In the genomic region with DNA sequence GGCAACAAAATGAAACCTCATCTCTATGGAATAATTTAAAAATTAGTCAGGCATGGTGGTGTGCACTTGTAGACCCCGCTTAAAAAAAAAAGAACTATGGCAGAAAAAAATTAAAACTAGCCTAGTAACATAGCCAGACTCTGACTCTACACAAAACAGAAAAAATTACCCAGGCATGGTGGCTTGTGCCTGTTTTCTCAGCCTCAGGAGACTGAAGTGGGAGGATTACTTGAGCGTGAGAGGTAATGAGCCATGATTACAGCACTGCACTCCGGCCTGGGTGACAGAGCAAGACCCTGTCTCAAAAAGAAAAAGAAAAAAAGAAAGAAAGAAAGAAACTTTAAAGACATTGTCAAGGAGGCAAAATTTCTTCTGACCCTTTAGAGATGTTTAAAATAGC, we compare ENCODE assay signal across 31 cellular contexts.
DNase-seq lines count a peak whose midpoint lies in the region; ATAC-seq and TF ChIP-seq lines count a peak whose summit lies in the region.
"Had no signal": no experiment of that assay in that cellular context is flagged by ENCODE, and none has a peak within 500 bp of the region (broad histone marks: within the 10 kb centered on the region; RNA-seq: fewer than 3 reads in every experiment).

No MANE protein-coding gene starts in this region.

- H3K4me3 Mint-ChIP-seq in neural progenitor cell = no peak overlapping the region
- H3K4me3 Mint-ChIP-seq: CD8-positive, alpha-beta T cell had no signal

- H3K4me1 Mint-ChIP-seq in neural progenitor cell = peaks cover 5% of the 10 kb centered on the region

- no peak overlapping the region for H3K4me2 ChIP-seq in HCT116 (ENCODE audit: low read length)
- H3K4me2 ChIP-seq in neural progenitor cell = no peak overlapping the region
- H3K4me2 ChIP-seq: A549 had no signal

- DNase-seq in Caki2 (ENCODE audit: low read depth) = peak; percentile 65
- DNase-seq in HCT116 (ENCODE audit: low read depth, low spot score) = no peak
- DNase-seq in kidney tubule cell (ENCODE audit: low spot score) = peak; percentile 76
- DNase-seq in neural progenitor cell (ENCODE audit: low spot score) = no peak
- no peak for DNase-seq in stimulated activated CD4-positive, alpha-beta T cell treated with anti-CD3 and anti-CD28 coated beads, Interleukin-1b, Interleukin-23, amount 100 ng/mL, for 48 hours
- no peak for DNase-seq in superior temporal gyrus (ENCODE audit: extremely low spot score)
- DNase-seq: C1 segment of cervical spinal cord; Caco-2; CD8-positive, alpha-beta T cell; DMS 273 treated with DMSO at 0.1 percent for 48 hours; DMS79; EL; GDM1; GM23248; IMR-90; KG1; MG63; NCI-H1105 treated with DMSO at 0.1 percent for 48 hours; NCI-H2029; NCI-H226; NCI-H526; NCI-H82; NK-92 treated with Interleukin-12 subunit alpha and Interleukin-12 subunit beta, amount 100 ng/mL, for 24 hours; PC-3; Right ventricle myocardium superior; RPMI8226 had no signal

- H3K9me3 ChIP-seq in HCT116 (ENCODE audit: control insufficient read depth in 1 of 2, insufficient read depth in 1 of 2, low read depth in 1 of 2, low read length in 2 of 2) (no peaks in the 10 kb centered on the region), neural progenitor cell (ENCODE audit: low read depth) (no peaks in the 10 kb centered on the region)
- H3K9me3 ChIP-seq: MG63, SJSA1 had no signal

- CTCF ChIA-PET in HCT116 (lab: Charles Lee) = no interaction called here

- H3F3A ChIP-seq in neural progenitor cell (ENCODE audit: low read depth) = no peaks in the 10 kb centered on the region

- H2AFZ ChIP-seq in HCT116 (ENCODE audit: low read depth, low read length, poor library complexity, severe bottlenecking) = peak overlapping the region; percentile 32
- peak overlapping the region; percentile 20 for H2AFZ ChIP-seq in neural progenitor cell (replicated peaks)
- H2AFZ ChIP-seq: GM23248 had no signal

- H3K27ac Mint-ChIP-seq in neural progenitor cell = peak overlapping the region; percentile 70
- H3K27ac Mint-ChIP-seq: CD8-positive, alpha-beta T cell had no signal

- H3K36me3 Mint-ChIP-seq in neural progenitor cell = no peaks in the 10 kb centered on the region
- H3K36me3 Mint-ChIP-seq: CD8-positive, alpha-beta T cell had no signal

- H3K79me2 ChIP-seq in HCT116 (ENCODE audit: insufficient read depth, low read length) (no peaks in the 10 kb centered on the region), neural progenitor cell (ENCODE audit: low read depth) (no peaks in the 10 kb centered on the region)

- H3K27me3 ChIP-seq in HCT116 (ENCODE audit: insufficient read depth, low read length) = no peaks in the 10 kb centered on the region
- H3K27me3 ChIP-seq in neural progenitor cell = no peaks in the 10 kb centered on the region
- H3K27me3 ChIP-seq: MG63 had no signal

- no peaks in the 10 kb centered on the region for H4K20me1 ChIP-seq in HCT116 (ENCODE audit: insufficient read depth)
- H4K20me1 ChIP-seq in neural progenitor cell (ENCODE audit: low read depth) = no peaks in the 10 kb centered on the region

- H3K36me3 ChIP-seq in HCT116 (ENCODE audit: control insufficient read depth in 1 of 2, insufficient read depth in 2 of 2, low read length in 2 of 2) (no peaks in the 10 kb centered on the region), neural progenitor cell (no peaks in the 10 kb centered on the region)
- H3K36me3 ChIP-seq: HAP-1, MG63, SJSA1 had no signal

- in situ Hi-C loops in Caki2 (cut with HindIII; ENCODE audit: low pct_unique_long_range_greater_than_20kb, low sequenced_read_pairs) = no loop called here

- POLR2A ChIA-PET in HCT116 (lab: Charles Lee) = no interaction called here

- TF ChIP-seq POLR2A in HCT116 (IDR thresholded peaks at IDR 0.05; ENCODE audit: borderline replicate concordance, extremely low read depth, insufficient read depth, insufficient read length) = no peak

- no peaks in the 10 kb centered on the region for H3K27me3 Mint-ChIP-seq in neural progenitor cell (ENCODE audit: insufficient read depth, low read depth)

- peaks cover 10% of the 10 kb centered on the region for H3K9me3 Mint-ChIP-seq in neural progenitor cell

- no peaks in the 10 kb centered on the region for H3K9me2 ChIP-seq in HCT116 (ENCODE audit: insufficient read depth)

- ATAC-seq in HCT116 (no peak), HG03280 (IDR thresholded peaks at IDR 0.05; ENCODE audit: unreplicated experiment) (no peak)
- ATAC-seq: A549; CD8-positive, alpha-beta T cell; GM12878; PC-3 had no signal

- intact Hi-C loops in HCT116 (cut with micrococcal nuclease) = no loop called here

- BruUV-seq in HCT116 (replicated peaks; lab: Mats Ljungman, UMichigan) = no TSS peak

- H3K27ac ChIP-seq in HCT116 (ENCODE audit: low read depth, low read length) = no peak overlapping the region
- H3K27ac ChIP-seq in neural progenitor cell = no peak overlapping the region
- H3K27ac ChIP-seq: A549, GM23248, SJSA1 had no signal

- RAD21 ChIA-PET in HCT116 (lab: Charles Lee; ENCODE audit: low non-redundant PET in 1 of 2, low total read pairs in 2 of 2, uncharacterized antibody in 2 of 2, unreplicated experiment in 2 of 2) = no interaction called here

- H3K9ac ChIP-seq in HCT116 (ENCODE audit: low read length) (no peak overlapping the region), neural progenitor cell (no peak overlapping the region)
- H3K9ac ChIP-seq: GM23248 had no signal

- H3K4me3 ChIP-seq in HCT116 (replicated peaks in 1 of 2; ENCODE audit: low read depth in 1 of 2, low read length in 2 of 2) (no peak overlapping the region), neural progenitor cell (no peak overlapping the region)
- H3K4me3 ChIP-seq: A549, GM12878, GM23248, HAP-1, MG63, SJSA1 had no signal

- H3K4me1 ChIP-seq in HCT116 (ENCODE audit: control insufficient read depth in 1 of 2, insufficient read depth in 2 of 2, low read length in 2 of 2) = no peaks in the 10 kb centered on the region
- peaks cover 4% of the 10 kb centered on the region for H3K4me1 ChIP-seq in neural progenitor cell
- H3K4me1 ChIP-seq: HAP-1, SJSA1 had no signal

- TF ChIP-seq CTCF in HCT116 (IDR thresholded peaks at IDR 0.05 in 2 of 3, conservative IDR thresholded peaks at IDR 0.05 in 1 of 3; ENCODE audit: borderline replicate concordance in 1 of 3, insufficient read depth in 1 of 3, low read depth in 2 of 3, low read length in 2 of 3) = no peak
- no peak for TF ChIP-seq CTCF in neural progenitor cell (IDR thresholded peaks at IDR 0.05)

- no peak for TF ChIP-seq RAD21 in HCT116 (IDR thresholded peaks at IDR 0.05; ENCODE audit: low read depth)

TF ChIP-seq in HCT116, 20 proteins besides CTCF, POLR2A, EP300 and RAD21:
- TF ChIP-seq POLR2AphosphoS5 (IDR thresholded peaks at IDR 0.05; ENCODE audit: low read depth, low read length) (no peak), EZH2 (IDR thresholded peaks at IDR 0.05) (no peak), SP1 (IDR thresholded peaks at IDR 0.05; ENCODE audit: low read depth) (no peak)
- TF ChIP-seq, protein P1, sequence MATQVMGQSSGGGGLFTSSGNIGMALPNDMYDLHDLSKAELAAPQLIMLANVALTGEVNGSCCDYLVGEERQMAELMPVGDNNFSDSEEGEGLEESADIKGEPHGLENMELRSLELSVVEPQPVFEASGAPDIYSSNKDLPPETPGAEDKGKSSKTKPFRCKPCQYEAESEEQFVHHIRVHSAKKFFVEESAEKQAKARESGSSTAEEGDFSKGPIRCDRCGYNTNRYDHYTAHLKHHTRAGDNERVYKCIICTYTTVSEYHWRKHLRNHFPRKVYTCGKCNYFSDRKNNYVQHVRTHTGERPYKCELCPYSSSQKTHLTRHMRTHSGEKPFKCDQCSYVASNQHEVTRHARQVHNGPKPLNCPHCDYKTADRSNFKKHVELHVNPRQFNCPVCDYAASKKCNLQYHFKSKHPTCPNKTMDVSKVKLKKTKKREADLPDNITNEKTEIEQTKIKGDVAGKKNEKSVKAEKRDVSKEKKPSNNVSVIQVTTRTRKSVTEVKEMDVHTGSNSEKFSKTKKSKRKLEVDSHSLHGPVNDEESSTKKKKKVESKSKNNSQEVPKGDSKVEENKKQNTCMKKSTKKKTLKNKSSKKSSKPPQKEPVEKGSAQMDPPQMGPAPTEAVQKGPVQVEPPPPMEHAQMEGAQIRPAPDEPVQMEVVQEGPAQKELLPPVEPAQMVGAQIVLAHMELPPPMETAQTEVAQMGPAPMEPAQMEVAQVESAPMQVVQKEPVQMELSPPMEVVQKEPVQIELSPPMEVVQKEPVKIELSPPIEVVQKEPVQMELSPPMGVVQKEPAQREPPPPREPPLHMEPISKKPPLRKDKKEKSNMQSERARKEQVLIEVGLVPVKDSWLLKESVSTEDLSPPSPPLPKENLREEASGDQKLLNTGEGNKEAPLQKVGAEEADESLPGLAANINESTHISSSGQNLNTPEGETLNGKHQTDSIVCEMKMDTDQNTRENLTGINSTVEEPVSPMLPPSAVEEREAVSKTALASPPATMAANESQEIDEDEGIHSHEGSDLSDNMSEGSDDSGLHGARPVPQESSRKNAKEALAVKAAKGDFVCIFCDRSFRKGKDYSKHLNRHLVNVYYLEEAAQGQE (IDR thresholded peaks at IDR 0.05; ENCODE audit: low read depth) = no peak
TF ChIP-seq in HCT116: peak in this region for 0.

Comparison
In these comparisons a context has a peak if more than half of its experiments do, and no peak if none do; other contexts are left out.
1. DNase-seq: peak in Caki2 (single experiment) and kidney tubule cell (single experiment); none in HCT116 (single experiment), neural progenitor cell (single experiment), stimulated activated CD4-positive, alpha-beta T cell treated with anti-CD3 and anti-CD28 coated beads, Interleukin-1b, Interleukin-23, amount 100 ng/mL, for 48 hours (single experiment) and superior temporal gyrus (single experiment).